ENCODE assay signal across 8 cellular contexts in genomic region chr6:5175195-5175594, GRCh38.
DNase-seq lines count a peak whose midpoint lies in the region; ATAC-seq and TF ChIP-seq lines count a peak whose summit lies in the region.

No MANE protein-coding gene starts in this region.

- H3K36me3 Mint-ChIP-seq in T-helper 1 cell treated with Interleukin-12 subunit alpha and Interleukin-12 subunit beta and Interleukin-4 antibody, amounts not matched to agents 30 μg/mL and 1 μg/mL, for 36 hours (ENCODE audit: low read depth), result peaks cover 6% of the 10 kb centered on the region
- H3K36me3 Mint-ChIP-seq in glutamatergic neuron (ENCODE audit: unreplicated experiment), result no peaks in the 10 kb centered on the region

- peaks cover 46% of the 10 kb centered on the region for H3K4me1 Mint-ChIP-seq in T-helper 1 cell treated with Interleukin-12 subunit alpha and Interleukin-12 subunit beta and Interleukin-4 antibody, amounts not matched to agents 30 μg/mL and 1 μg/mL, for 36 hours (ENCODE audit: low read depth)
- H3K4me1 Mint-ChIP-seq in glutamatergic neuron (ENCODE audit: low read depth, unreplicated experiment), result peaks cover 29% of the 10 kb centered on the region

- intact Hi-C loops in A673 (cut with micrococcal nuclease; ENCODE audit: unreplicated experiment), result no loop called here

- no peaks in the 10 kb centered on the region for H3K27me3 Mint-ChIP-seq in T-helper 1 cell treated with Interleukin-12 subunit alpha and Interleukin-12 subunit beta and Interleukin-4 antibody, amounts not matched to agents 30 μg/mL and 1 μg/mL, for 36 hours (ENCODE audit: low read depth)
- H3K27me3 Mint-ChIP-seq in glutamatergic neuron (ENCODE audit: unreplicated experiment), result no peaks in the 10 kb centered on the region

- no peaks in the 10 kb centered on the region for H3K27me3 ChIP-seq in A673 (replicated peaks; ENCODE audit: insufficient read depth, low read depth, low read length, poor library complexity)

- no peaks in the 10 kb centered on the region for H3K36me3 ChIP-seq in A673 (ENCODE audit: insufficient read depth, low read length, poor library complexity, severe bottlenecking)

- POLR2A ChIA-PET in A673 (lab: Charles Lee; ENCODE audit: low non-redundant PET), result no interaction called here

- TF ChIP-seq CTCF in A673 (conservative IDR thresholded peaks at IDR 0.05; ENCODE audit: low read depth, low read length) (peak; percentile 90), glutamatergic neuron (IDR thresholded peaks at IDR 0.05; ENCODE audit: partially characterized antibody, unreplicated experiment) (peak; percentile 69)

- BruUV-seq in A673 (replicated peaks; lab: Mats Ljungman, UMichigan), result no TSS peak

- peaks cover 55% of the 10 kb centered on the region for H3K4me1 ChIP-seq in A673 (ENCODE audit: insufficient read depth, low read length, poor library complexity, severe bottlenecking)

- DNase-seq in A673 (ENCODE audit: low spot score) (peak; percentile 68), ELR (ENCODE audit: low read depth) (peak; percentile 44), glutamatergic neuron (peak; percentile 57), AG08396 (ENCODE audit: low spot score) (no peak), SIG-M5 treated with dmso at 0.1 percent for 504 hours (lab: John Stamatoyannopoulos, UW; ENCODE audit: unreplicated experiment) (no peak), GDM1 (lab: John Stamatoyannopoulos, UW) (no peak)

- no peaks in the 10 kb centered on the region for H3K9me3 ChIP-seq in A673 (ENCODE audit: low read depth, low read length, poor library complexity, severe bottlenecking)

- H3K9me3 Mint-ChIP-seq in T-helper 1 cell treated with Interleukin-12 subunit alpha and Interleukin-12 subunit beta and Interleukin-4 antibody, amounts not matched to agents 30 μg/mL and 1 μg/mL, for 36 hours, result no peaks in the 10 kb centered on the region
- no peaks in the 10 kb centered on the region for H3K9me3 Mint-ChIP-seq in glutamatergic neuron (ENCODE audit: unreplicated experiment)

- H3K27ac ChIP-seq in A673 (ENCODE audit: low read depth, low read length, poor library complexity, severe bottlenecking), result peak overlapping the region; percentile 59

- CTCF ChIA-PET in A673 (lab: Charles Lee), result interaction anchor here (1.3 kb wide), 1 partner anchor 9 kb away, joined by 3 read pairs; no protein-coding TSS in a partner anchor

- H3K27ac Mint-ChIP-seq in T-helper 1 cell treated with Interleukin-12 subunit alpha and Interleukin-12 subunit beta and Interleukin-4 antibody, amounts not matched to agents 30 μg/mL and 1 μg/mL, for 36 hours, result peak overlapping the region; percentile 88
- no peak overlapping the region for H3K27ac Mint-ChIP-seq in glutamatergic neuron (ENCODE audit: unreplicated experiment)

- no peak overlapping the region for H3K4me3 Mint-ChIP-seq in T-helper 1 cell treated with Interleukin-12 subunit alpha and Interleukin-12 subunit beta and Interleukin-4 antibody, amounts not matched to agents 30 μg/mL and 1 μg/mL, for 36 hours
- no peak overlapping the region for H3K4me3 Mint-ChIP-seq in glutamatergic neuron (ENCODE audit: unreplicated experiment)

- H3K4me3 ChIP-seq in A673 (ENCODE audit: low read depth, low read length, poor library complexity, severe bottlenecking), result peak overlapping the region; percentile 19

- no peak for ATAC-seq in HG02970 (IDR thresholded peaks at IDR 0.05; ENCODE audit: low FRiP score, unreplicated experiment)

Comparison
In these comparisons a context has a peak if more than half of its experiments do, and no peak if none do; other contexts are left out.
1. DNase-seq: peak in A673 (single experiment), ELR (single experiment) and glutamatergic neuron (single experiment); none in AG08396 (single experiment), SIG-M5 treated with dmso at 0.1 percent for 504 hours (single experiment) and GDM1 (single experiment).